Comparison of ENCODE assay signal across 8 cellular contexts in the genomic region with DNA sequence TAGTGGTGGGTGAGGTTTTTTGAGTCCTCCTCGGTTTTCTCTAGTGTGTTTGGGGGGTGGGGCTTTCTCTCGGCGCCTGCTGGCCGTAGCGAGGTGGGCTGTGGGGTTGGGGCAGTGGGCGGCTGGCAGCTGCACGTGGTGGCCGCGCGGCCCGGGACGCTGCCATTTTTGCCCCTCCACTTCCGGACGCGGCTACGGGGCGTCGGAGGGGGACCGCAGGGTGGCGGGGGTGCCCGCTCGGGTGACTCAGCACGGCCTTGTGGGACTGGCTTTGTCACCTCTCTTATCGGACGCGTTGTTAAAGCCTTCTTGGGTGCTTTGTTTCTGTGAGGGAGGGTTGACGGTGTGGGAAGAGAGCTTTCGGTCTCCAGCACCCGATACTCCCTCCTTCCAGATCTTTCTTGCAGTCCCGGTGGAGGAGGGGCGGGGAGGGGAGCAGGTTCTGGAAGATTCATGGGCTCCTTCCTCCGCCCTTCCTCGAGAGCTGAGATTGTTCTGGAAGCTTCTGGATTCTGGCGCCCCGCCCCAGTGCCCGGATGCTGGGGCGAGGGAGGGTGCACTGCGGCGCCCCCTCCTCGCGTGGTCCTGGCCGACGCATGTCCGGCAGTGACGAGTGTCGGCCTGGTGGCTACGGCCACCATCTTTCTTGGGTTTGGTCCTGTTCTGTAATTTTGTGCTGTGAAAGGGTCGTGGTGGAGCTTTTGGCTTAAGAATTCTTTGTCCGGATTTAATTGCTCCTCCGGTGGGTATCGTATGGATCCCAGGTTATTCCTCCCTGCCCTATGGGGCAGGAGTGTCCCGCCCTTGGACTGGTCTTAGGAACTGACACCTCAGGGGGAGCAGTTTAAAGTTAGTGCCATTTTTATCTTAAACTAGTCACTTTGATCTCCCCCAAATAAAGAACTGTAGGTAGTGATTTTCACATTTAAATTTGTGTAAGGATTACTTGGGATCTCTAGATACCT. TPM values are rescaled to one million over a fixed set of nuclear protein-coding genes. Genes with fewer than 3 reads are reported as not detected.
A peak's percentile ranks its signal among the peaks of the same experiment; 100 is the strongest.
DNase-seq lines count a peak whose midpoint lies in the region; ATAC-seq and TF ChIP-seq lines count a peak whose summit lies in the region.

No MANE protein-coding gene starts in this region.

- CTCF ChIA-PET in T-cell (lab: Charles Lee), result interaction anchor here (0.6 to 2.4 kb wide), 8 partner anchors 9 to 718 kb away, joined by 3 to 9 read pairs (median 6); partner anchors contain the start of genes SLC29A1 (in 1 of the 2) and SLC35B2 (in 1 of the 2)

- H3K27ac ChIP-seq in psoas muscle, result peak overlapping the region; percentile 100

- H3K4me3 Mint-ChIP-seq in T-cell, result peak overlapping the region; percentile 94 to 99 (median 98)

- peaks cover 50 to 60% (median 50%) of the 10 kb centered on the region in 3 donors for H3K4me1 Mint-ChIP-seq in T-cell

- H3K9me3 Mint-ChIP-seq in T-cell, result no peaks in the 10 kb centered on the region

- H3K36me3 ChIP-seq in adipocyte (ENCODE audit: control insufficient read depth, insufficient read depth, low read length, severe bottlenecking), result peaks cover 41% of the 10 kb centered on the region
- H3K36me3 ChIP-seq in psoas muscle (ENCODE audit: insufficient read depth in 1 of 2, low read depth in 1 of 2), result peaks cover 14 to 48% of the 10 kb centered on the region in 2 donors

- H3K27me3 ChIP-seq in adipocyte (replicated peaks; ENCODE audit: control insufficient read depth, insufficient read depth, low read length), result no peaks in the 10 kb centered on the region
- no peaks in the 10 kb centered on the region for H3K27me3 ChIP-seq in psoas muscle (ENCODE audit: insufficient read depth in 3 of 3, low read length in 2 of 3)

- WGBS in psoas muscle, 3 donors, result 0% methylated on average over 45 to 52 of the region's 52 CpGs

- peak overlapping the region; percentile 100 for H3K9ac ChIP-seq in adipocyte (ENCODE audit: low read length)

- H3K4me3 ChIP-seq in adipocyte (ENCODE audit: low read length) (peak overlapping the region; percentile 100), psoas muscle (peak overlapping the region; percentile 82)

- H3K4me1 ChIP-seq in adipocyte (ENCODE audit: control insufficient read depth, insufficient read depth, low read length) (peaks cover 23% of the 10 kb centered on the region), psoas muscle (peaks cover 37% of the 10 kb centered on the region)

- peak; percentile 33 for ATAC-seq in HG03521 (IDR thresholded peaks at IDR 0.05; ENCODE audit: unreplicated experiment)
- ATAC-seq in T-cell (replicated peaks in 1 of 4), result peak; percentile 53 to 70 (median 65)
- ATAC-seq in left ventricle myocardium superior, result peak; percentile 33
- peak; percentile 53 to 69 (median 64) for ATAC-seq in psoas muscle

- intact Hi-C loops in left ventricle myocardium superior (cut with micrococcal nuclease) (no loop called here), psoas muscle (cut with DNase I) (loop anchor here in 1 of 2 donors (2.0 kb wide), 1 partner anchor 475 kb away; no protein-coding TSS in a partner anchor)

- H3K9me3 ChIP-seq in adipocyte (ENCODE audit: control insufficient read depth, low read length), result no peaks in the 10 kb centered on the region
- H3K9me3 ChIP-seq in psoas muscle, result no peaks in the 10 kb centered on the region

- TF ChIP-seq CTCF in psoas muscle (IDR thresholded peaks at IDR 0.05), result no peak

- POLR2A ChIA-PET in T-cell (lab: Charles Lee), result interaction anchor here (0.6 to 2.3 kb wide), 8 partner anchors 9 to 1318 kb away, joined by 3 to 28 read pairs (median 6); partner anchors contain the start of genes SLC35B2 (in 2 of the 2), CNPY3 (in 1 of the 2) and MYMX (in 1 of the 2)

- peaks cover 43% of the 10 kb centered on the region for H3K36me3 Mint-ChIP-seq in T-cell

- DNase-seq in AG08395 (ENCODE audit: low spot score), result peak; percentile 53
- peak; percentile 47 for DNase-seq in GM19238 (ENCODE audit: insufficient read length, low spot score)
- peak; percentile 72 to 89 (median 84) for DNase-seq in T-cell
- peak; percentile 74 for DNase-seq in adipocyte (ENCODE audit: low read depth)
- DNase-seq in left ventricle myocardium superior, result peak; percentile 76
- DNase-seq in psoas muscle, result peak; percentile 81 to 91
- DNase-seq in ureter (ENCODE audit: low spot score), result peak; percentile 82

- H3K27ac Mint-ChIP-seq in T-cell, result peak overlapping the region; percentile 98 to 99

- H3K27me3 Mint-ChIP-seq in T-cell, result no peaks in the 10 kb centered on the region

RNA-seq across cellular contexts. Expression of gene HSP90AB1, which starts 0.7 kb away (rescaled TPM):
- 100 to 1,000 TPM; 394 to 454 (median 404) TPM for total RNA-seq in T-cell
- total RNA-seq in left ventricle myocardium superior, result 873 TPM
- total RNA-seq in psoas muscle, result 1,000 to 10,000 TPM; 1,150 to 1,595 (median 1,339) TPM
- polyA plus RNA-seq in psoas muscle, result 1,000 to 10,000 TPM in 2 of 3 donors, 100 to 1,000 TPM in 1; 743 to 1,128 (median 1,033) TPM
- total RNA-seq in ureter, result 936 TPM

RNA-seq across cellular contexts. Expression of gene SLC35B2, which starts 9.7 kb away (rescaled TPM):
- 10 to 100 TPM; 14.6 to 21.8 (median 20.3) TPM for total RNA-seq in T-cell
- 20.0 TPM for total RNA-seq in left ventricle myocardium superior
- total RNA-seq in psoas muscle, result 10 to 100 TPM; 10.9 to 23.3 (median 18.0) TPM
- polyA plus RNA-seq in psoas muscle, result 10 to 100 TPM; 16.0 to 23.6 (median 20.8) TPM
- total RNA-seq in ureter, result 33.6 TPM

RNA-seq across cellular contexts. Expression of gene NFKBIE, which starts 17.7 kb away (rescaled TPM):
- total RNA-seq in T-cell, result 10 to 100 TPM in 4 of 5 donors, 1 to 10 TPM in 1; 9.9 to 35.0 (median 13.6) TPM
- total RNA-seq in left ventricle myocardium superior, result 3.1 TPM
- total RNA-seq in psoas muscle, result 1 to 10 TPM; 2.1 to 5.0 (median 3.0) TPM
- polyA plus RNA-seq in psoas muscle, result 1 to 10 TPM; 2.8 to 5.2 (median 4.0) TPM
- 8.0 TPM for total RNA-seq in ureter

RNA-seq across cellular contexts. Expression of gene TMEM151B, which starts 22.6 kb away (rescaled TPM):
- total RNA-seq in T-cell (under 1 TPM in 3 of 5 donors, not detected in 2; 0.13 to 0.18 (median 0.14) TPM), left ventricle myocardium superior (not detected), psoas muscle (not detected), ureter (not detected)
- under 1 TPM in 2 of 3 donors, not detected in 1; 0.04 to 0.07 TPM for polyA plus RNA-seq in psoas muscle

RNA-seq across cellular contexts. Expression of gene SLC29A1, which starts 24.2 kb away (rescaled TPM):
- total RNA-seq in T-cell, result 1 to 10 TPM; 1.3 to 8.0 (median 3.4) TPM
- 217 TPM for total RNA-seq in left ventricle myocardium superior
- total RNA-seq in psoas muscle, result 10 to 100 TPM; 29.6 to 80.7 (median 41.6) TPM
- 10 to 100 TPM; 29.1 to 39.7 (median 39.1) TPM for polyA plus RNA-seq in psoas muscle
- 58.1 TPM for total RNA-seq in ureter

Comparison
In these comparisons a context has a peak if more than half of its experiments do, and no peak if none do; other contexts are left out.
1. Peak in every context shown above with its lines: DNase-seq, ATAC-seq, H3K4me3 ChIP-seq and H3K27ac ChIP-seq.